Comparison of ENCODE assay signal across 1 cellular context in the genomic region with DNA sequence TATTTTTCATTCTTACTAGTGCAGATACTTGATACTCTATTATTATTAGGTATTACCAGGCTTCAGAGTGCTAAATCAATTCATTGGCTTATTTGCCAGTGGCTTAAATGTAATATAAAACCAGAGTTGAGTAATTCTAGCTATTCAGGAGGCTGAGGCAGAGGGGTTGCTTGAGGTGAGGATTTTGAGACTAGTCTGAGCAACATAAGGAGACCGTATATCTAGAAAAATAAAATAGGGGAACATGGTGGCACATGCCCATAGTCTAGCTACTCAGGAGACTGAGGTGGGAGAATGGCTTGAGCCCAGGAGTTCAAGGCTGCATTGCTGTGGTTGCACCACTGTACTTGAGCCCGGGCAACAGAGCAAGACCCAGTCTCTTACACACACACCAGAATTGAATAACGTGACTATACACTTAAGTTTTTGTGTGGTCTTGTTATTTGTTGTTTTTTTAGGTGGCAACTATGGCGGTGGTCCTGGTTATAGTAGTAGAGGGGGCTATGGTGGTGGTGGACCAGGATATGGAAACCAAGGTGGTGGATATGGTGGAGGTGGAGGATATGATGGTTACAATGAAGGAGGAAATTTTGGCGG.
TF ChIP-seq lines count a peak whose summit lies in the region.

No MANE protein-coding gene starts in this region.

TF ChIP-seq in WTC11, 78 proteins besides CTCF, POLR2A, EP300 and RAD21 (continued from another document):
- TF ChIP-seq ZNF425 (CRISPR knock-in tag; conservative IDR thresholded peaks at IDR 0.05) (peak; percentile 72; the same call in 1 of the 2 replicates), GTF2I (CRISPR knock-in tag; conservative IDR thresholded peaks at IDR 0.05) (no peak), ZNF671 (CRISPR knock-in tag; IDR thresholded peaks at IDR 0.05) (peak; percentile 42; the same call in 1 of the 2 replicates)
- TF ChIP-seq, protein P1, sequence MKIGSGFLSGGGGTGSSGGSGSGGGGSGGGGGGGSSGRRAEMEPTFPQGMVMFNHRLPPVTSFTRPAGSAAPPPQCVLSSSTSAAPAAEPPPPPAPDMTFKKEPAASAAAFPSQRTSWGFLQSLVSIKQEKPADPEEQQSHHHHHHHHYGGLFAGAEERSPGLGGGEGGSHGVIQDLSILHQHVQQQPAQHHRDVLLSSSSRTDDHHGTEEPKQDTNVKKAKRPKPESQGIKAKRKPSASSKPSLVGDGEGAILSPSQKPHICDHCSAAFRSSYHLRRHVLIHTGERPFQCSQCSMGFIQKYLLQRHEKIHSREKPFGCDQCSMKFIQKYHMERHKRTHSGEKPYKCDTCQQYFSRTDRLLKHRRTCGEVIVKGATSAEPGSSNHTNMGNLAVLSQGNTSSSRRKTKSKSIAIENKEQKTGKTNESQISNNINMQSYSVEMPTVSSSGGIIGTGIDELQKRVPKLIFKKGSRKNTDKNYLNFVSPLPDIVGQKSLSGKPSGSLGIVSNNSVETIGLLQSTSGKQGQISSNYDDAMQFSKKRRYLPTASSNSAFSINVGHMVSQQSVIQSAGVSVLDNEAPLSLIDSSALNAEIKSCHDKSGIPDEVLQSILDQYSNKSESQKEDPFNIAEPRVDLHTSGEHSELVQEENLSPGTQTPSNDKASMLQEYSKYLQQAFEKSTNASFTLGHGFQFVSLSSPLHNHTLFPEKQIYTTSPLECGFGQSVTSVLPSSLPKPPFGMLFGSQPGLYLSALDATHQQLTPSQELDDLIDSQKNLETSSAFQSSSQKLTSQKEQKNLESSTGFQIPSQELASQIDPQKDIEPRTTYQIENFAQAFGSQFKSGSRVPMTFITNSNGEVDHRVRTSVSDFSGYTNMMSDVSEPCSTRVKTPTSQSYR (CRISPR knock-in tag; IDR thresholded peaks at IDR 0.05): no peak
TF ChIP-seq in WTC11: peak in this region for 5.
